ENCODE assay signal across 21 cellular contexts in genomic region chr19:32550666-32551065, GRCh38.
"Had no signal": no experiment of that assay in that cellular context is flagged by ENCODE, and none has a peak within 500 bp of the region (broad histone marks: within the 10 kb centered on the region; RNA-seq: fewer than 3 reads in every experiment).

No MANE protein-coding gene starts in this region.

- H3K4me3 ChIP-seq: left lung, lung, spleen, thoracic aorta, vagina had no signal

- H3K4me1 ChIP-seq: left lung, spleen, vagina had no signal

- H3K36me3 ChIP-seq: left lung, spleen, thoracic aorta, vagina, WERI-Rb-1 had no signal

- H3K27ac Mint-ChIP-seq: activated CD4-positive, alpha-beta T cell treated with anti-CD3 and anti-CD28 coated beads, Interleukin-2, amount 10 ng/mL, durations not matched to agents 7 days and 5 days; activated CD8-positive, alpha-beta memory T cell treated with anti-CD3 and anti-CD28 coated beads, Interleukin-2, amount 10 ng/mL, durations not matched to agents 7 days and 5 days; activated CD8-positive, alpha-beta T cell treated with anti-CD3 and anti-CD28 coated beads for 36 hours; activated naive CD8-positive, alpha-beta T cell treated with anti-CD3 and anti-CD28 coated beads, Interleukin-2, amount 50 U/mL, for 24 hours; brain; natural killer cell; progenitor cell of endocrine pancreas; type B pancreatic cell had no signal

- H3K9me3 Mint-ChIP-seq: activated CD4-positive, alpha-beta T cell treated with anti-CD3 and anti-CD28 coated beads, Interleukin-2, amount 10 ng/mL, durations not matched to agents 7 days and 5 days; activated CD8-positive, alpha-beta T cell treated with anti-CD3 and anti-CD28 coated beads for 36 hours; activated naive CD8-positive, alpha-beta T cell treated with anti-CD3 and anti-CD28 coated beads, Interleukin-2, amount 50 U/mL, for 24 hours; brain; natural killer cell; type B pancreatic cell had no signal

- H3K27me3 Mint-ChIP-seq: activated CD4-positive, alpha-beta T cell treated with anti-CD3 and anti-CD28 coated beads, Interleukin-2, amount 10 ng/mL, durations not matched to agents 7 days and 5 days; activated CD8-positive, alpha-beta memory T cell treated with anti-CD3 and anti-CD28 coated beads, Interleukin-2, amount 10 ng/mL, durations not matched to agents 7 days and 5 days; activated CD8-positive, alpha-beta T cell treated with anti-CD3 and anti-CD28 coated beads for 36 hours; activated naive CD8-positive, alpha-beta T cell treated with anti-CD3 and anti-CD28 coated beads, Interleukin-2, amount 50 U/mL, for 24 hours; progenitor cell of endocrine pancreas; type B pancreatic cell had no signal

- H3K4me1 Mint-ChIP-seq: activated CD4-positive, alpha-beta T cell treated with anti-CD3 and anti-CD28 coated beads, Interleukin-2, amount 10 ng/mL, durations not matched to agents 7 days and 5 days; activated CD8-positive, alpha-beta memory T cell treated with anti-CD3 and anti-CD28 coated beads, Interleukin-2, amount 10 ng/mL, durations not matched to agents 7 days and 5 days; activated naive CD8-positive, alpha-beta T cell treated with anti-CD3 and anti-CD28 coated beads, Interleukin-2, amount 50 U/mL, for 24 hours; brain; natural killer cell had no signal

- H3K36me3 Mint-ChIP-seq: activated CD8-positive, alpha-beta memory T cell treated with anti-CD3 and anti-CD28 coated beads, Interleukin-2, amount 10 ng/mL, durations not matched to agents 7 days and 5 days; brain; natural killer cell; type B pancreatic cell had no signal

- H3K27ac ChIP-seq: left lung, spleen, thoracic aorta, vagina, WERI-Rb-1 had no signal

- H3K4me3 Mint-ChIP-seq: activated CD4-positive, alpha-beta T cell treated with anti-CD3 and anti-CD28 coated beads, Interleukin-2, amount 10 ng/mL, durations not matched to agents 7 days and 5 days; activated CD8-positive, alpha-beta memory T cell treated with anti-CD3 and anti-CD28 coated beads, Interleukin-2, amount 10 ng/mL, durations not matched to agents 7 days and 5 days; activated CD8-positive, alpha-beta T cell treated with anti-CD3 and anti-CD28 coated beads for 36 hours; activated naive CD8-positive, alpha-beta T cell treated with anti-CD3 and anti-CD28 coated beads, Interleukin-2, amount 50 U/mL, for 24 hours; brain; natural killer cell; type B pancreatic cell had no signal

- H3K9me3 ChIP-seq: left lung, spleen, thoracic aorta, vagina had no signal

- H3K27me3 ChIP-seq: left lung, spleen, vagina had no signal

- DNase-seq: activated CD4-positive, alpha-beta T cell treated with anti-CD3 and anti-CD28 coated beads, Interleukin-2, amount 10 ng/mL, durations not matched to agents 7 days and 5 days; activated CD4-positive, CD25-positive, alpha-beta regulatory T cell treated with anti-CD3 and anti-CD28 coated beads, Interleukin-2, amount 50 U/mL, for 72 hours; activated CD8-positive, alpha-beta memory T cell treated with anti-CD3 and anti-CD28 coated beads, Interleukin-2, amount 10 ng/mL, durations not matched to agents 7 days and 5 days; activated CD8-positive, alpha-beta T cell treated with anti-CD3 and anti-CD28 coated beads for 36 hours; activated gamma-delta T cell; activated naive CD4-positive, alpha-beta T cell treated with anti-CD3 and anti-CD28 coated beads, Interleukin-2, amount 50 U/mL, for 16 hours; activated naive CD8-positive, alpha-beta T cell treated with anti-CD3 and anti-CD28 coated beads, Interleukin-2, amount 50 U/mL, for 24 hours; activated T-cell treated with anti-CD3 and anti-CD28 coated beads for 4 hours; foreskin fibroblast; left lung; natural killer cell; spleen; stimulated activated CD4-positive, alpha-beta T cell treated with anti-CD3 and anti-CD28 coated beads, Interleukin-4, amount 100 ng/mL, for 1 hour; stimulated activated naive CD4-positive, alpha-beta T cell; WERI-Rb-1 had no signal
